Comparison of ENCODE assay signal across 27 cellular contexts in genomic region chr4:180951312-180951711, GRCh38.
A peak's percentile ranks its signal among the peaks of the same experiment; 100 is the strongest.
DNase-seq lines count a peak whose midpoint lies in the region; ATAC-seq and TF ChIP-seq lines count a peak whose summit lies in the region.
"Had no signal": no experiment of that assay in that cellular context is flagged by ENCODE, and none has a peak within 500 bp of the region (broad histone marks: within the 10 kb centered on the region; RNA-seq: fewer than 3 reads in every experiment).

No MANE protein-coding gene starts in this region.

- DNase-seq in NCI-H69 (lab: John Stamatoyannopoulos, UW) (peak; percentile 8), retinal pigment epithelial cell (ENCODE audit: low read depth) (peak; percentile 72), SKM-1 (lab: John Stamatoyannopoulos, UW; ENCODE audit: unreplicated experiment) (no peak)
- DNase-seq: 8988T; ACHN; AML-193; BE2C; C1 segment of cervical spinal cord; Caco-2; Calu3; CD4-positive, alpha-beta memory T cell; CD4-positive, alpha-beta T cell; CD4-positive, CD25-positive, alpha-beta regulatory T cell; CD8-positive, alpha-beta memory T cell; CD8-positive, alpha-beta T cell; COR-L47; DMS 273 treated with DMSO at 0.1 percent for 48 hours; DMS153; DMS53; DMS79; DMS79 treated with DMSO at 0.1 percent for 48 hours; DND-41; EL had no signal

- TF ChIP-seq CTCF in retinal pigment epithelial cell (conservative IDR thresholded peaks at IDR 0.05; ENCODE audit: low read depth, low read length) = no peak

- no peak overlapping the region for H3K4me3 ChIP-seq in retinal pigment epithelial cell (ENCODE audit: low read length)
- H3K4me3 ChIP-seq: A549; BLaER1; BLaER1 treated with 17β-estradiol and CSF1 and Interleukin-3, amounts not matched to agents 10 nM and 100 nM had no signal

- no peak for ATAC-seq in GM18868 (IDR thresholded peaks at IDR 0.05; ENCODE audit: unreplicated experiment)
- ATAC-seq: A549; CD8-positive, alpha-beta T cell had no signal
